Comparison of ENCODE assay signal across 19 cellular contexts in the genomic region with DNA sequence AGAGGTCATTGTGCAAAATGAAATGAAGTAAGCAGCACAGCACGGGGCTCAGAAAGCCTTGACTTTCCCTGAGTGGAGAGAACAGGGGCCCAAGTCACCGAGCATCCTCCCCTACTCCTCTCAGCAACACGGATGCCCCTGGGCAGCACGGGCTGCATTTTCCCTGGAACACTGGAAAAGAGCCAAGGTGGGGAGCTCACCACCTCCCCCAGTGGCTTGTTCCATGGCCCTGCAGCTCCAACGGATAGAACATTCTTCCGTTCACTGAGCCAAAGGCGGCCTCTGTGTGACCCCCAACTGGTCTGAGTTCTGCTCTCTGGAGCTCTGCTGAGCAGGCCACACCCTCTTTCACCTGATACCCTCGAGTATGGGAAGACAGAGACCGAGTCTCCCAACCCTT. TPM values are rescaled to one million over a fixed set of nuclear protein-coding genes. Genes with fewer than 3 reads are reported as not detected.
A peak's percentile ranks its signal among the peaks of the same experiment; 100 is the strongest.
DNase-seq lines count a peak whose midpoint lies in the region; ATAC-seq, FAIRE-seq and TF ChIP-seq lines count a peak whose summit lies in the region.
"Had no signal": no experiment of that assay in that cellular context is flagged by ENCODE, and none has a peak within 500 bp of the region (broad histone marks: within the 10 kb centered on the region; RNA-seq: fewer than 3 reads in every experiment).

No MANE protein-coding gene starts in this region.

- no peaks in the 10 kb centered on the region for H3K4me1 Mint-ChIP-seq in activated CD8-positive, alpha-beta T cell treated with anti-CD3 and anti-CD28 coated beads, Interleukin-2, amount 10 ng/mL, durations not matched to agents 7 days and 5 days (ENCODE audit: low read depth)

- intact Hi-C loops in OCI-LY7 (cut with micrococcal nuclease; ENCODE audit: unreplicated experiment), result no loop called here

- H3K4me3 Mint-ChIP-seq in activated CD8-positive, alpha-beta T cell treated with anti-CD3 and anti-CD28 coated beads, Interleukin-2, amount 10 ng/mL, durations not matched to agents 7 days and 5 days, result no peak overlapping the region

- CTCF ChIA-PET in H1 (lab: Charles Lee; ENCODE audit: partially characterized antibody), result interaction anchor here (0.6 to 1.8 kb wide), 10 partner anchors 16 to 235 kb away, joined by 3 to 9 read pairs (median 4); a partner anchor contains a TSS
- CTCF ChIA-PET in activated CD8-positive, alpha-beta T cell treated with anti-CD3 and anti-CD28 coated beads, Interleukin-2, amount 10 ng/mL, durations not matched to agents 7 days and 5 days (lab: Charles Lee), result no interaction called here
- CTCF ChIA-PET in OCI-LY7 (lab: Charles Lee; ENCODE audit: unreplicated experiment), result no interaction called here

- no peak for TF ChIP-seq POLR2A in H1 (IDR thresholded peaks at IDR 0.05; ENCODE audit: control extremely low read depth in 1 of 2, low read depth in 2 of 2, low read length in 2 of 2)

- H3K36me3 Mint-ChIP-seq in activated CD8-positive, alpha-beta T cell treated with anti-CD3 and anti-CD28 coated beads, Interleukin-2, amount 10 ng/mL, durations not matched to agents 7 days and 5 days (ENCODE audit: low read depth), result no peaks in the 10 kb centered on the region

- H3K79me1 ChIP-seq in H1 (ENCODE audit: low read depth, low read length) (no peaks in the 10 kb centered on the region; the same call in 1 of the 2 replicates), mesendoderm (ENCODE audit: low read length) (no peaks in the 10 kb centered on the region)

- FAIRE-seq in H1 (lab: Jason Lieb, UNC), result peak; percentile 24

- H2BK12ac ChIP-seq in H1 (ENCODE audit: low read depth, low read length), result no peak overlapping the region

- peaks cover 8% of the 10 kb centered on the region for H3K27me3 Mint-ChIP-seq in activated CD8-positive, alpha-beta T cell treated with anti-CD3 and anti-CD28 coated beads, Interleukin-2, amount 10 ng/mL, durations not matched to agents 7 days and 5 days (ENCODE audit: low read depth)

- peaks cover 0 to 17% (median 5%) of the 10 kb centered on the region in 11 experiments; a peak in 12 of 22 replicates for H3K9me3 ChIP-seq in BLaER1 treated with 17β-estradiol and CSF1 and Interleukin-3, amounts not matched to agents 10 nM and 100 nM (replicated peaks in 1 of 11)
- H3K9me3 ChIP-seq in H1 (ENCODE audit: insufficient read depth in 2 of 2, low read depth in 1 of 2, low read length in 1 of 2) (no peaks in the 10 kb centered on the region), OCI-LY7 (ENCODE audit: low read length) (no peaks in the 10 kb centered on the region)
- H3K9me3 ChIP-seq: BLaER1, neutrophil had no signal

- BruUV-seq in OCI-LY7 (replicated peaks; lab: Mats Ljungman, UMichigan), result no TSS peak

- H3K14ac ChIP-seq in H1 (ENCODE audit: insufficient read length), result no peak overlapping the region

- H3K27me3 ChIP-seq in BLaER1 treated with 17β-estradiol and CSF1 and Interleukin-3, amounts not matched to agents 10 nM and 100 nM, result no peaks in the 10 kb centered on the region
- H3K27me3 ChIP-seq in H1 (replicated peaks in 1 of 4; ENCODE audit: control insufficient read depth in 3 of 4, extremely low read depth in 1 of 4, insufficient read depth in 3 of 4, low read length in 3 of 4), result no peaks in the 10 kb centered on the region
- no peaks in the 10 kb centered on the region for H3K27me3 ChIP-seq in mesendoderm (ENCODE audit: insufficient read depth, low read length, poor library complexity)
- H3K27me3 ChIP-seq: BLaER1 had no signal

- no peak overlapping the region for H3K4me3 ChIP-seq in BLaER1 treated with 17β-estradiol and CSF1 and Interleukin-3, amounts not matched to agents 10 nM and 100 nM
- H3K4me3 ChIP-seq in H1 (ENCODE audit: extremely low read depth in 1 of 4, insufficient read depth in 2 of 4, low read depth in 3 of 4, low read length in 4 of 4) (no peak overlapping the region), mesendoderm (ENCODE audit: low read length) (no peak overlapping the region), OCI-LY7 (ENCODE audit: low read depth, low read length, poor library complexity, severe bottlenecking) (no peak overlapping the region)
- H3K4me3 ChIP-seq: BLaER1, skin epidermis had no signal

- no peak overlapping the region for H3K27ac ChIP-seq in BLaER1 treated with 17β-estradiol and CSF1 and Interleukin-3, amounts not matched to agents 10 nM and 100 nM
- H3K27ac ChIP-seq in H1 (ENCODE audit: low read depth, low read length) (no peak overlapping the region), mesendoderm (ENCODE audit: low read depth, low read length) (no peak overlapping the region), OCI-LY7 (ENCODE audit: low read depth, low read length, poor library complexity, severe bottlenecking) (no peak overlapping the region)
- H3K27ac ChIP-seq: BLaER1, neutrophil had no signal

- WGBS in H1 (ENCODE audit: extremely low coverage in 1 of 2, insufficient coverage in 1 of 2, insufficient read length in 1 of 2, insufficient replicate concordance in 2 of 2, low coverage in 1 of 2, low lambda C conversion rate in 2 of 2, missing lambda C conversion rate in 1 of 2), 2 experiments, result 46% methylated on average over 9 of the region's 9 CpGs; no CpG with 5 or more reads in 1 of the 2 experiments
- WGBS in mesendoderm (ENCODE audit: extremely low coverage, insufficient coverage, low lambda C conversion rate), result no CpG with 5 or more reads among the region's 9 CpGs

- H3K9me3 Mint-ChIP-seq in activated CD8-positive, alpha-beta T cell treated with anti-CD3 and anti-CD28 coated beads, Interleukin-2, amount 10 ng/mL, durations not matched to agents 7 days and 5 days (ENCODE audit: insufficient read depth), result no peaks in the 10 kb centered on the region

- H3K23ac ChIP-seq in H1 (ENCODE audit: insufficient read length), result no peak overlapping the region
- no peak overlapping the region for H3K23ac ChIP-seq in mesendoderm (ENCODE audit: low read length)

- no peak overlapping the region for H3K4ac ChIP-seq in H1 (replicated peaks; ENCODE audit: insufficient read length, low read depth, low read length)
- H3K4ac ChIP-seq in mesendoderm (ENCODE audit: low read depth, low read length), result no peak overlapping the region

- no peak for TF ChIP-seq EP300 in H1 (IDR thresholded peaks at IDR 0.05; ENCODE audit: borderline replicate concordance in 1 of 2, low read depth in 2 of 2, low read length in 2 of 2)

- H3K79me2 ChIP-seq in H1 (ENCODE audit: control insufficient read depth in 1 of 2, insufficient read depth in 2 of 2, low read length in 2 of 2), result no peaks in the 10 kb centered on the region
- H3K79me2 ChIP-seq in mesendoderm (ENCODE audit: control insufficient read depth, insufficient read depth, low read length), result no peaks in the 10 kb centered on the region
- no peaks in the 10 kb centered on the region for H3K79me2 ChIP-seq in OCI-LY7 (ENCODE audit: insufficient read depth, low read depth, low read length)

- H3K4me1 ChIP-seq in BLaER1 treated with 17β-estradiol and CSF1 and Interleukin-3, amounts not matched to agents 10 nM and 100 nM, result peaks cover 6 to 23% (median 11%) of the 10 kb centered on the region in 10 experiments; a peak in 18 of 20 replicates
- H3K4me1 ChIP-seq in H1 (replicated peaks in 1 of 4; ENCODE audit: control insufficient read depth in 3 of 4, insufficient read depth in 4 of 4, low read length in 3 of 4) (peaks cover 0 to 4% (median 1%) of the 10 kb centered on the region in 4 experiments; a peak in 2 of 7 replicates), mesendoderm (ENCODE audit: control insufficient read depth, low read depth, low read length) (no peaks in the 10 kb centered on the region), OCI-LY7 (ENCODE audit: insufficient read depth, low read length, poor library complexity, severe bottlenecking) (no peaks in the 10 kb centered on the region)

- TF ChIP-seq CTCF in H1 (IDR thresholded peaks at IDR 0.05; ENCODE audit: control extremely low read depth in 1 of 3, insufficient read depth in 1 of 3, low read depth in 1 of 3, low read length in 3 of 3) (peak; percentile 1 to 59 (median 39); a peak in 3 of 4 replicates), OCI-LY7 (conservative IDR thresholded peaks at IDR 0.05; ENCODE audit: low read length) (no peak)

- H4K5ac ChIP-seq in H1 (ENCODE audit: insufficient read length, low read depth, low read length) (no peak overlapping the region), mesendoderm (ENCODE audit: low read length) (no peak overlapping the region)

- ATAC-seq in activated CD8-positive, alpha-beta T cell treated with anti-CD3 and anti-CD28 coated beads, Interleukin-2, amount 10 ng/mL, durations not matched to agents 7 days and 5 days, result no peak

- H3K9ac ChIP-seq in BLaER1 treated with 17β-estradiol and CSF1 and Interleukin-3, amounts not matched to agents 10 nM and 100 nM, result no peak overlapping the region
- H3K9ac ChIP-seq in H1 (replicated peaks in 1 of 4; ENCODE audit: extremely low read depth in 1 of 4, low read depth in 3 of 4, low read length in 3 of 4), result no peak overlapping the region
- H3K9ac ChIP-seq in mesendoderm (ENCODE audit: low read length), result no peak overlapping the region
- H3K9ac ChIP-seq: BLaER1 had no signal

- H2BK120ac ChIP-seq in H1 (replicated peaks; ENCODE audit: low read depth, low read length) (no peak overlapping the region), mesendoderm (ENCODE audit: low read depth, low read length) (no peak overlapping the region)

- no peak overlapping the region for H3K18ac ChIP-seq in H1 (ENCODE audit: extremely low read depth, low read length)
- H3K18ac ChIP-seq in mesendoderm (ENCODE audit: low read length), result no peak overlapping the region

- H2BK15ac ChIP-seq in H1 (ENCODE audit: low read length) (no peak overlapping the region), mesendoderm (replicated peaks; ENCODE audit: low read depth) (no peak overlapping the region)

- H3K9me2 ChIP-seq in OCI-LY7 (ENCODE audit: insufficient read depth, low read length), result no peaks in the 10 kb centered on the region

- no peaks in the 10 kb centered on the region for H3K23me2 ChIP-seq in H1 (ENCODE audit: low read depth, low read length)

- DNase-seq in HT1080 (ENCODE audit: low read depth) (peak; percentile 33), H1 (ENCODE audit: low read depth in 1 of 2, low spot score in 2 of 2) (no peak), mesendoderm (peak; percentile 61), HT-29 (ENCODE audit: low spot score) (no peak), OCI-LY7 (ENCODE audit: low spot score) (no peak), NCI-H1417 treated with DMSO at 0.1 percent for 48 hours (lab: John Stamatoyannopoulos, UW) (no peak)
- DNase-seq in activated CD8-positive, alpha-beta T cell treated with anti-CD3 and anti-CD28 coated beads, Interleukin-2, amount 10 ng/mL, durations not matched to agents 7 days and 5 days, result no peak
- DNase-seq: activated effector memory CD4-positive, alpha-beta T cell treated with anti-CD3 and anti-CD28 coated beads, Interleukin-2, amount 50 U/mL, for 16 hours; anterior cingulate cortex; cortex of kidney; DND-41; mammary epithelial cell; NCI-H2029 had no signal

- POLR2A ChIA-PET in H1 (lab: Charles Lee; ENCODE audit: partially characterized antibody) (interaction anchor here (1.0 kb wide), 1 partner anchor 21 kb away, joined by 3 read pairs; a partner anchor contains a TSS), OCI-LY7 (lab: Charles Lee) (interaction anchor here (0.6 kb wide), 1 partner anchor 60 kb away, joined by 3 read pairs; no protein-coding TSS in a partner anchor)
- POLR2A ChIA-PET in activated CD8-positive, alpha-beta T cell treated with anti-CD3 and anti-CD28 coated beads, Interleukin-2, amount 10 ng/mL, durations not matched to agents 7 days and 5 days (lab: Charles Lee), result no interaction called here

- H4K8ac ChIP-seq in H1 (ENCODE audit: extremely low read depth, insufficient read depth, low read length), result no peak overlapping the region
- no peak overlapping the region for H4K8ac ChIP-seq in mesendoderm (ENCODE audit: low read depth, low read length)

- H3K56ac ChIP-seq in H1 (replicated peaks; ENCODE audit: insufficient read length, low read depth, low read length), result no peak overlapping the region
- H3K56ac ChIP-seq in mesendoderm (ENCODE audit: low read length), result no peak overlapping the region

- peak overlapping the region in 7 of 11 experiments; percentile 27 to 79 (median 61); a peak in 12 of 22 replicates for H3K4me2 ChIP-seq in BLaER1 treated with 17β-estradiol and CSF1 and Interleukin-3, amounts not matched to agents 10 nM and 100 nM
- no peak overlapping the region for H3K4me2 ChIP-seq in H1 (ENCODE audit: insufficient read depth in 1 of 2, low read depth in 2 of 2, low read length in 2 of 2)
- no peak overlapping the region for H3K4me2 ChIP-seq in mesendoderm (ENCODE audit: low read length)
- no peak overlapping the region for H3K4me2 ChIP-seq in OCI-LY7 (ENCODE audit: low read length)
- H3K4me2 ChIP-seq: BLaER1 had no signal

- peak; percentile 30 to 36; a peak in 2 of 4 replicates for TF ChIP-seq RAD21 in H1 (IDR thresholded peaks at IDR 0.05 in 1 of 2, conservative IDR thresholded peaks at IDR 0.05 in 1 of 2; ENCODE audit: low read depth in 2 of 2, low read length in 2 of 2)

- H2AK5ac ChIP-seq in H1 (ENCODE audit: low read depth, low read length) (no peak overlapping the region), mesendoderm (ENCODE audit: low read length) (no peak overlapping the region)

- H2AFZ ChIP-seq in H1 (ENCODE audit: low read length), result peak overlapping the region; percentile 46; the same call in 1 of the 2 replicates
- no peak overlapping the region for H2AFZ ChIP-seq in OCI-LY7 (ENCODE audit: low read length)

- H3K27ac Mint-ChIP-seq in activated CD8-positive, alpha-beta T cell treated with anti-CD3 and anti-CD28 coated beads, Interleukin-2, amount 10 ng/mL, durations not matched to agents 7 days and 5 days, result no peak overlapping the region

- no peaks in the 10 kb centered on the region for H4K20me1 ChIP-seq in BLaER1 treated with 17β-estradiol and CSF1 and Interleukin-3, amounts not matched to agents 10 nM and 100 nM
- H4K20me1 ChIP-seq in H1 (replicated peaks in 1 of 2; ENCODE audit: control insufficient read depth in 1 of 2, insufficient read depth in 2 of 2, low read length in 2 of 2) (no peaks in the 10 kb centered on the region), OCI-LY7 (ENCODE audit: insufficient read depth, low read length) (no peaks in the 10 kb centered on the region)
- H4K20me1 ChIP-seq: BLaER1 had no signal

- H3K36me3 ChIP-seq in BLaER1 treated with 17β-estradiol and CSF1 and Interleukin-3, amounts not matched to agents 10 nM and 100 nM, result no peaks in the 10 kb centered on the region
- H3K36me3 ChIP-seq in H1 (ENCODE audit: control insufficient read depth in 2 of 4, insufficient read depth in 4 of 4, low read length in 3 of 4) (no peaks in the 10 kb centered on the region), mesendoderm (ENCODE audit: control insufficient read depth, insufficient read depth, low read length) (no peaks in the 10 kb centered on the region), OCI-LY7 (ENCODE audit: insufficient read depth, low read length) (no peaks in the 10 kb centered on the region)
- H3K36me3 ChIP-seq: BLaER1, neutrophil had no signal

- H2BK5ac ChIP-seq in H1 (ENCODE audit: low read depth, low read length), result no peak overlapping the region
- no peak overlapping the region for H2BK5ac ChIP-seq in mesendoderm (ENCODE audit: low read length)

- no peak overlapping the region for H4K91ac ChIP-seq in H1 (replicated peaks; ENCODE audit: insufficient read length, low read length)

- no peak overlapping the region for H2BK20ac ChIP-seq in H1 (ENCODE audit: low read length)

RNA-seq across cellular contexts. Expression of a gene that starts 20.8 kb away (rescaled TPM):
- total RNA-seq in HT1080 (2014; rRNA removed; shearing (Covaris generic)), result not detected in 2 replicates
- polyA plus RNA-seq in HT1080 (2015; cell fraction: cytosol; rRNA removed), result not detected in 2 replicates
- not detected in 2 replicates for polyA plus RNA-seq in HT1080 (2015; cell fraction: nucleus; rRNA removed)
- 3.5 and 3.8 TPM in 2 replicates for total RNA-seq in H1 (2021; fragmentation: NEBNext Ultra II Directional; extraction: Animal tissue kit (Norgen Biotek cat#: 25700))
- 5.2 TPM in 2 replicates for polyA plus RNA-seq in H1 (2011; rRNA removed)
- polyA plus RNA-seq in H1 (2011; cell fraction: cytosol; rRNA removed), result 5.3 TPM
- 7.2 TPM for polyA plus RNA-seq in H1 (2011; cell fraction: nucleus; rRNA removed)
- polyA plus RNA-seq in H1 (2012, experiment 1 of 2), result 2.5 to 5.5 TPM (median 4.5 TPM) in 4 replicates
- polyA plus RNA-seq in H1 (2012, experiment 2 of 2), result 4.1 TPM
- polyA plus RNA-seq in H1 (2013, experiment 1 of 2), result 3.9 TPM
- polyA plus RNA-seq in H1 (2013, experiment 2 of 2), result 3.8 TPM
- 5.0 and 5.7 TPM in 2 replicates for polyA minus RNA-seq in H1 (2011; rRNA and poly(A)+ RNA removed)
- 4.8 TPM for polyA minus RNA-seq in H1 (2011; cell fraction: cytosol; rRNA and poly(A)+ RNA removed)
- polyA minus RNA-seq in H1 (2011; cell fraction: nucleus; rRNA and poly(A)+ RNA removed), result 4.5 TPM
- 0.62 TPM for polyA plus RNA-seq in mesendoderm (2013, experiment 1 of 2)
- 0.64 TPM for polyA plus RNA-seq in mesendoderm (2013, experiment 2 of 2)
- total RNA-seq in activated CD8-positive, alpha-beta T cell treated with anti-CD3 and anti-CD28 coated beads, Interleukin-2, amount 10 ng/mL, durations not matched to agents 7 days and 5 days, result not detected
- total RNA-seq in HT-29 (2014; rRNA removed; shearing (Covaris generic)), result not detected in 2 replicates
- total RNA-seq in OCI-LY7 (2014; rRNA removed; shearing (Covaris generic)), result not detected in 2 replicates
- not detected in 2 replicates for total RNA-seq in OCI-LY7 (2022)
- total RNA-seq: activated CD8-positive, alpha-beta memory T cell treated with anti-CD3 and anti-CD28 coated beads for 36 hours; mammary epithelial cell; MCF 10A had no signal

RNA-seq across cellular contexts. Expression of a gene that starts 46.8 kb away (rescaled TPM):
- 0.07 and 0.31 TPM in 2 replicates for total RNA-seq in HT1080 (2014; rRNA removed; shearing (Covaris generic))
- 0.03 and 0.07 TPM in 2 replicates for polyA plus RNA-seq in HT1080 (2015; cell fraction: cytosol; rRNA removed)
- 3.4 and 5.6 TPM in 2 replicates for polyA plus RNA-seq in HT1080 (2015; cell fraction: nucleus; rRNA removed)
- 3.1 and 3.7 TPM in 2 replicates for total RNA-seq in H1 (2021; fragmentation: NEBNext Ultra II Directional; extraction: Animal tissue kit (Norgen Biotek cat#: 25700))
- polyA plus RNA-seq in H1 (2011; rRNA removed), result 3.9 and 5.1 TPM in 2 replicates
- 5.4 TPM for polyA plus RNA-seq in H1 (2011; cell fraction: cytosol; rRNA removed)
- polyA plus RNA-seq in H1 (2011; cell fraction: nucleus; rRNA removed), result 41.9 TPM
- polyA plus RNA-seq in H1 (2012, experiment 1 of 2), result 3.7 to 5.9 TPM (median 5.6 TPM) in 4 replicates
- 3.7 TPM for polyA plus RNA-seq in H1 (2012, experiment 2 of 2)
- 4.0 TPM for polyA plus RNA-seq in H1 (2013, experiment 1 of 2)
- 4.1 TPM for polyA plus RNA-seq in H1 (2013, experiment 2 of 2)
- 3.3 and 3.7 TPM in 2 replicates for polyA minus RNA-seq in H1 (2011; rRNA and poly(A)+ RNA removed)
- 2.3 TPM for polyA minus RNA-seq in H1 (2011; cell fraction: cytosol; rRNA and poly(A)+ RNA removed)
- polyA minus RNA-seq in H1 (2011; cell fraction: nucleus; rRNA and poly(A)+ RNA removed), result 10.7 TPM
- 2.9 TPM for polyA plus RNA-seq in mesendoderm (2013, experiment 1 of 2)
- polyA plus RNA-seq in mesendoderm (2013, experiment 2 of 2), result 2.8 TPM
- total RNA-seq in activated CD8-positive, alpha-beta T cell treated with anti-CD3 and anti-CD28 coated beads, Interleukin-2, amount 10 ng/mL, durations not matched to agents 7 days and 5 days, result under 1 TPM; 0.74 to 0.91 TPM
- 8.9 and 11.2 TPM in 2 replicates for total RNA-seq in HT-29 (2014; rRNA removed; shearing (Covaris generic))
- total RNA-seq in OCI-LY7 (2014; rRNA removed; shearing (Covaris generic)), result 0.19 and 0.51 TPM in 2 replicates
- total RNA-seq in OCI-LY7 (2022), result 1.6 and 2.1 TPM in 2 replicates

Comparison
In these comparisons a context has a peak if more than half of its experiments do, and no peak if none do; other contexts are left out.
1. H3K4me2 ChIP-seq: peak in BLaER1 treated with 17β-estradiol and CSF1 and Interleukin-3, amounts not matched to agents 10 nM and 100 nM (7 of 11); none in H1 (0 of 2), mesendoderm (single experiment) and OCI-LY7 (single experiment).
2. DNase-seq: peak in HT1080 (single experiment) and mesendoderm (single experiment); none in H1 (0 of 2), activated CD8-positive, alpha-beta T cell treated with anti-CD3 and anti-CD28 coated beads, Interleukin-2, amount 10 ng/mL, durations not matched to agents 7 days and 5 days (single experiment), HT-29 (single experiment), OCI-LY7 (single experiment) and NCI-H1417 treated with DMSO at 0.1 percent for 48 hours (single experiment).